In the genomic region with DNA sequence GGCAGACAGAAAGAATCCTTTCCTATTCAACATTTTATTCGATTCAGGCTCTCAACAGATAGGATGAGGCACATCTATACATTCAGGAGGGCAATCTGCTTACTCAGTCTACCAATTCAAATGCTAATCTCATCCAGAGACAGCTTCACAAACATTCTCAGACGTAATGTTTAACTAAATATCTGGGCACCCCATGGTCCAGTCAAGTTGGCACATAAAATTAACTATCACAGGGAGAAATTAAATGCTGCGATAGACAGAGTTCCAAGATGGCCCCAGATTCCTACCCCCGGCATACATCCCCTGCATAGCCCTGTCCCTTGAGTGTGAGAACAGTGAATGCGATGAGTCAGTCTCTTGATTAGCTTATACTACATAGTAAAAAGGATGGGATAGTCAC, we compare ENCODE assay signal across 19 cellular contexts.
DNase-seq lines count a peak whose midpoint lies in the region; ATAC-seq, FAIRE-seq and TF ChIP-seq lines count a peak whose summit lies in the region.
"Had no signal": no experiment of that assay in that cellular context is flagged by ENCODE, and none has a peak within 500 bp of the region (broad histone marks: within the 10 kb centered on the region; RNA-seq: fewer than 3 reads in every experiment).

No MANE protein-coding gene starts in this region.

- no peak for FAIRE-seq in bronchial epithelial cell (lab: Jason Lieb, UNC)
- peak; percentile 5 for FAIRE-seq in keratinocyte (lab: Jason Lieb, UNC)
- FAIRE-seq: A549, D721Med, G401.6, GM12891, GM19239 had no signal

- no peaks in the 10 kb centered on the region for H3K27me3 ChIP-seq in bronchial epithelial cell (ENCODE audit: control insufficient read depth, insufficient read depth, low read length)
- no peaks in the 10 kb centered on the region for H3K27me3 ChIP-seq in keratinocyte (ENCODE audit: control insufficient read depth, extremely low read depth, insufficient read depth, low read length)
- H3K27me3 ChIP-seq: BLaER1 treated with 17β-estradiol and CSF1 and Interleukin-3, amounts not matched to agents 10 nM and 100 nM had no signal

- no peak overlapping the region for H3K9ac ChIP-seq in keratinocyte (ENCODE audit: control insufficient read depth, extremely low read depth, insufficient read depth, low read length)
- H3K9ac ChIP-seq: BLaER1 treated with 17β-estradiol and CSF1 and Interleukin-3, amounts not matched to agents 10 nM and 100 nM had no signal

- H3K4me1 ChIP-seq in HEK293 (ENCODE audit: control insufficient read depth, insufficient read depth, low read length) (no peaks in the 10 kb centered on the region; the same call in 1 of the 2 replicates), keratinocyte (ENCODE audit: control insufficient read depth, extremely low read depth, insufficient read depth, low read length) (peaks cover 22% of the 10 kb centered on the region)

- no peak for ATAC-seq in GM21619 (IDR thresholded peaks at IDR 0.05; ENCODE audit: unreplicated experiment)
- ATAC-seq: A549; CD8-positive, alpha-beta T cell had no signal

- CTCF ChIA-PET in HEK293 (lab: Yijun Ruan, JAX): no interaction called here

- H2AFZ ChIP-seq in keratinocyte (ENCODE audit: control insufficient read depth, low read length): no peak overlapping the region

- H3K4me3 ChIP-seq in HEK293 (ENCODE audit: low read depth, low read length) (no peak overlapping the region), bronchial epithelial cell (ENCODE audit: low read depth, low read length) (no peak overlapping the region), keratinocyte (ENCODE audit: control insufficient read depth in 2 of 3, extremely low read depth in 1 of 3, insufficient read depth in 2 of 3, low read depth in 1 of 3, low read length in 3 of 3) (no peak overlapping the region)
- H3K4me3 ChIP-seq: A549; BLaER1 treated with 17β-estradiol and CSF1 and Interleukin-3, amounts not matched to agents 10 nM and 100 nM had no signal

- POLR2A ChIA-PET in HEK293 (lab: Yijun Ruan, JAX): no interaction called here

- dilution Hi-C loops in keratinocyte (cut with MboI; ENCODE audit: extremely low pct_ligation_motif_present, low sequenced_read_pairs): no loop called here

- H3K9me3 ChIP-seq in HEK293 (ENCODE audit: control insufficient read depth, insufficient read depth, low read depth, low read length) (no peaks in the 10 kb centered on the region), keratinocyte (ENCODE audit: control insufficient read depth, low read depth, low read length) (no peaks in the 10 kb centered on the region)
- H3K9me3 ChIP-seq: A549 had no signal

- H3K27ac ChIP-seq in HEK293 (ENCODE audit: extremely low read depth, low read depth, low read length): no peak overlapping the region
- H3K27ac ChIP-seq in keratinocyte (ENCODE audit: control insufficient read depth, insufficient read depth, low read length): no peak overlapping the region
- H3K27ac ChIP-seq: 22Rv1; A549; BLaER1 treated with 17β-estradiol and CSF1 and Interleukin-3, amounts not matched to agents 10 nM and 100 nM; C4-2B had no signal

- DNase-seq in bronchial epithelial cell (ENCODE audit: low read depth): peak; percentile 18
- no peak for DNase-seq in keratinocyte (ENCODE audit: low read depth, low spot score)
- no peak for DNase-seq in COR-L47 (lab: John Stamatoyannopoulos, UW)
- no peak for DNase-seq in NCI-H526 (lab: John Stamatoyannopoulos, UW)
- DNase-seq: AML-193; CD4-positive, alpha-beta T cell; CD8-positive, alpha-beta T cell; DMS79 treated with DMSO at 0.1 percent for 48 hours; GF-D8 had no signal

- H3K9me1 ChIP-seq in keratinocyte (ENCODE audit: control insufficient read depth, extremely low read depth, insufficient read depth, low read length): no peaks in the 10 kb centered on the region

- H3K4me2 ChIP-seq in keratinocyte (ENCODE audit: control insufficient read depth, extremely low read depth, insufficient read depth, low read depth, low read length): no peak overlapping the region
- H3K4me2 ChIP-seq: A549; BLaER1 treated with 17β-estradiol and CSF1 and Interleukin-3, amounts not matched to agents 10 nM and 100 nM had no signal

- H3K79me2 ChIP-seq in keratinocyte (ENCODE audit: control insufficient read depth, insufficient read depth, low read length): no peaks in the 10 kb centered on the region

- TF ChIP-seq CTCF in HEK293 (tag by site-specific recombination; IDR thresholded peaks at IDR 0.05) (no peak), bronchial epithelial cell (IDR thresholded peaks at IDR 0.05; ENCODE audit: insufficient read depth, low read length, severe bottlenecking) (no peak), keratinocyte (optimal IDR thresholded peaks at IDR 0.05 in 1 of 3, IDR thresholded peaks at IDR 0.05 in 1 of 3, conservative IDR thresholded peaks at IDR 0.05 in 1 of 3; ENCODE audit: extremely low read depth in 1 of 3, insufficient read depth in 2 of 3, low read length in 3 of 3) (no peak)

- no peaks in the 10 kb centered on the region for H4K20me1 ChIP-seq in keratinocyte (ENCODE audit: control insufficient read depth, extremely low read depth, insufficient read depth, low read length)
- H4K20me1 ChIP-seq: BLaER1 treated with 17β-estradiol and CSF1 and Interleukin-3, amounts not matched to agents 10 nM and 100 nM had no signal

- no peaks in the 10 kb centered on the region for H3K36me3 ChIP-seq in HEK293 (ENCODE audit: control insufficient read depth in 2 of 2, insufficient read depth in 1 of 2, low read length in 2 of 2)
- H3K36me3 ChIP-seq in bronchial epithelial cell (ENCODE audit: control insufficient read depth, insufficient read depth, low read length): no peaks in the 10 kb centered on the region
- H3K36me3 ChIP-seq in keratinocyte (ENCODE audit: control insufficient read depth in 2 of 2, extremely low read depth in 1 of 2, insufficient read depth in 2 of 2, low read length in 2 of 2): no peaks in the 10 kb centered on the region
- H3K36me3 ChIP-seq: BLaER1 treated with 17β-estradiol and CSF1 and Interleukin-3, amounts not matched to agents 10 nM and 100 nM had no signal

TF ChIP-seq in HEK293, 187 proteins besides CTCF, POLR2A, EP300 and RAD21:
- TF ChIP-seq SETDB1 (IDR thresholded peaks at IDR 0.05; ENCODE audit: insufficient read length, low read length): peak; percentile 34
- TF ChIP-seq, protein P1, sequence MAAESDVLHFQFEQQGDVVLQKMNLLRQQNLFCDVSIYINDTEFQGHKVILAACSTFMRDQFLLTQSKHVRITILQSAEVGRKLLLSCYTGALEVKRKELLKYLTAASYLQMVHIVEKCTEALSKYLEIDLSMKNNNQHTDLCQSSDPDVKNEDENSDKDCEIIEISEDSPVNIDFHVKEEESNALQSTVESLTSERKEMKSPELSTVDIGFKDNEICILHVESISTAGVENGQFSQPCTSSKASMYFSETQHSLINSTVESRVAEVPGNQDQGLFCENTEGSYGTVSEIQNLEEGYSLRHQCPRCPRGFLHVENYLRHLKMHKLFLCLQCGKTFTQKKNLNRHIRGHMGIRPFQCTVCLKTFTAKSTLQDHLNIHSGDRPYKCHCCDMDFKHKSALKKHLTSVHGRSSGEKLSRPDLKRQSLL (tag by site-specific recombination; IDR thresholded peaks at IDR 0.05): no peak
- TF ChIP-seq, protein P2, sequence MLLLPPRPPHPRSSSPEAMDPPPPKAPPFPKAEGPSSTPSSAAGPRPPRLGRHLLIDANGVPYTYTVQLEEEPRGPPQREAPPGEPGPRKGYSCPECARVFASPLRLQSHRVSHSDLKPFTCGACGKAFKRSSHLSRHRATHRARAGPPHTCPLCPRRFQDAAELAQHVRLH (tag by site-specific recombination; IDR thresholded peaks at IDR 0.05): no peak
- peak; percentile 97 for TF ChIP-seq ZNF416 (tag by site-specific recombination; IDR thresholded peaks at IDR 0.05)
- TF ChIP-seq, protein P3, sequence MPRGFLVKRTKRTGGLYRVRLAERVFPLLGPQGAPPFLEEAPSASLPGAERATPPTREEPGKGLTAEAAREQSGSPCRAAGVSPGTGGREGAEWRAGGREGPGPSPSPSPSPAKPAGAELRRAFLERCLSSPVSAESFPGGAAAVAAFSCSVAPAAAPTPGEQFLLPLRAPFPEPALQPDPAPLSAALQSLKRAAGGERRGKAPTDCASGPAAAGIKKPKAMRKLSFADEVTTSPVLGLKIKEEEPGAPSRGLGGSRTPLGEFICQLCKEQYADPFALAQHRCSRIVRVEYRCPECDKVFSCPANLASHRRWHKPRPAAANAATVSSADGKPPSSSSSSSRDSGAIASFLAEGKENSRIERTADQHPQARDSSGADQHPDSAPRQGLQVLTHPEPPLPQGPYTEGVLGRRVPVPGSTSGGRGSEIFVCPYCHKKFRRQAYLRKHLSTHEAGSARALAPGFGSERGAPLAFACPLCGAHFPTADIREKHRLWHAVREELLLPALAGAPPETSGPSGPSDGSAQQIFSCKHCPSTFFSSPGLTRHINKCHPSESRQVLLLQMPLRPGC (tag by site-specific recombination; IDR thresholded peaks at IDR 0.05): no peak
TF ChIP-seq in HEK293: peak in this region for 2.
